ENCODE assay signal across 8 cellular contexts in genomic region chr14:73784065-73784987, GRCh38.
DNase-seq lines count a peak whose midpoint lies in the region; ATAC-seq and TF ChIP-seq lines count a peak whose summit lies in the region.

No MANE protein-coding gene starts in this region.

- H3K4me3 ChIP-seq in NB4 (ENCODE audit: low read depth, low read length) (peak overlapping the region; percentile 83), colonic mucosa (peak overlapping the region; percentile 58)

- intact Hi-C loops in colonic mucosa (cut with DNase I), result no loop called here
- intact Hi-C loops in natural killer cell (cut with micrococcal nuclease), result loop anchor here (2.0 kb wide), 1 partner anchor 14 kb away; no protein-coding TSS in a partner anchor

- no peaks in the 10 kb centered on the region for H3K9me3 ChIP-seq in colonic mucosa

- no peaks in the 10 kb centered on the region for H3K27me3 Mint-ChIP-seq in natural killer cell (ENCODE audit: low read depth in 2 of 2)

- peaks cover 70 to 71% of the 10 kb centered on the region in 2 donors for H3K4me1 Mint-ChIP-seq in natural killer cell

- H3K4me3 Mint-ChIP-seq in natural killer cell, result peak overlapping the region; percentile 68

- TF ChIP-seq POLR2A in NB4 (IDR thresholded peaks at IDR 0.05; ENCODE audit: extremely low read depth, insufficient read length), result no peak

- no peaks in the 10 kb centered on the region for H3K36me3 ChIP-seq in colonic mucosa

- no peak for ATAC-seq in natural killer cell
- no peak for ATAC-seq in HG03354 (IDR thresholded peaks at IDR 0.05; ENCODE audit: poor library complexity, severe bottlenecking, unreplicated experiment)
- no peak for ATAC-seq in GM21619 (IDR thresholded peaks at IDR 0.05; ENCODE audit: unreplicated experiment)
- no peak for ATAC-seq in GM18519 (IDR thresholded peaks at IDR 0.05; ENCODE audit: low FRiP score, unreplicated experiment)

- peak overlapping the region; percentile 28 to 98 for H3K9ac ChIP-seq in colonic mucosa (ENCODE audit: low read depth in 2 of 2, low read length in 2 of 2)

- no peaks in the 10 kb centered on the region for H3K9me3 Mint-ChIP-seq in natural killer cell

- no peak for TF ChIP-seq CTCF in C4-2B (conservative IDR thresholded peaks at IDR 0.05)
- TF ChIP-seq CTCF in NB4 (IDR thresholded peaks at IDR 0.05; ENCODE audit: low read depth, low read length), result no peak
- TF ChIP-seq CTCF in colonic mucosa (IDR thresholded peaks at IDR 0.05), result no peak
- no peak for TF ChIP-seq CTCF in natural killer cell (IDR thresholded peaks at IDR 0.05)

- peak; percentile 87 for DNase-seq in NB4 (ENCODE audit: low read depth)
- DNase-seq in colonic mucosa, result no peak
- DNase-seq in natural killer cell, result no peak
- DNase-seq in iPS-NIHi11 (ENCODE audit: low spot score), result no peak

- H3K4me1 ChIP-seq in colonic mucosa, result peaks cover 33% of the 10 kb centered on the region

- no peaks in the 10 kb centered on the region for H3K36me3 Mint-ChIP-seq in natural killer cell

- H3K27ac Mint-ChIP-seq in natural killer cell, result peak overlapping the region; percentile 88 to 92

- H3K27me3 ChIP-seq in colonic mucosa, result no peaks in the 10 kb centered on the region

- H3K27ac ChIP-seq in C4-2B, result peak overlapping the region; percentile 97
- peak overlapping the region; percentile 98 for H3K27ac ChIP-seq in colonic mucosa
